ENCODE assay signal across 8 cellular contexts in the genomic region with DNA sequence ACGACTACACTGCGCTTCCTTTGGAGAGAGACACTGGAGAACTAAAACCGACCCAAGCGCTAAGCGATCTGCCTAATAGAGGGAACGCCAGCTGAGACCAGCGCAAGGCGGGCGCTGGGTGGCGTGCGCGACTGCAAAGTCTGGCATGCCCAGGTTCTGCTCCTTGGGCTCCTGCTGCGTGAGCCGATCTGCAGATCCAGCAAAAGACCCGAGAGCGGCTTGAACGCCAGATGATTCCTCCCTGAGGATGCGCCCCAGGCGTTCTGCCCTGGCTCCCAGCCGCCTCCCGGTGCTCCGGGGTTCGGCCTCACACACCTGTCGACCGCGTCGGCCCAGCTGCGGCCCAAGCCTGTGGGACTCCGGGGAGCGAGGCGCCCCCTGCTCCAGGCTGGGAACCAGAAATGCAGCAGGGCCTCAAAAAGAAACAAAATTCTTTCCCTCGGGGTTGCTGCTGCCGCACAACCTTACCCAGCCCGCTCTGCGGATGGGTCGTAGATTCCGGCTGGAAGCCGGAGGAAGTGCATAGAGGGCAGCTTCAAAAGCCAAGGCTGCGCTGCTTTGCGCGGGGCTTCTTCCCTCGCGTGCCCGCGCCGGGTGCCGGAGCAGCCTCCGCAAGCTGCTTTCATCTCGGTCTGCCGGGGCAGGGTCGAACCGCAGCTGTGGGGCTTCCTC. TPM values are rescaled to one million over a fixed set of nuclear protein-coding genes. Genes with fewer than 3 reads are reported as not detected.
A peak's percentile ranks its signal among the peaks of the same experiment; 100 is the strongest.
DNase-seq lines count a peak whose midpoint lies in the region; ATAC-seq and TF ChIP-seq lines count a peak whose summit lies in the region.

No MANE protein-coding gene starts in this region.

- peak overlapping the region; percentile 84 for H3K4me3 Mint-ChIP-seq in osteocyte (ENCODE audit: unreplicated experiment)

- H3K9me3 Mint-ChIP-seq in osteocyte (ENCODE audit: unreplicated experiment) = no peaks in the 10 kb centered on the region

- peaks cover 91% of the 10 kb centered on the region for H3K27me3 ChIP-seq in foreskin keratinocyte
- peaks cover 68% of the 10 kb centered on the region for H3K27me3 ChIP-seq in upper lobe of right lung

- H3K4me1 ChIP-seq in foreskin keratinocyte (no peaks in the 10 kb centered on the region), upper lobe of right lung (peaks cover 16% of the 10 kb centered on the region)

- H3K27ac ChIP-seq in foreskin keratinocyte (no peak overlapping the region), upper lobe of right lung (no peak overlapping the region)

- peaks cover 84% of the 10 kb centered on the region for H3K27me3 Mint-ChIP-seq in osteocyte (ENCODE audit: unreplicated experiment)

- intact Hi-C loops in upper lobe of right lung (cut with DNase I) = no loop called here

- no peaks in the 10 kb centered on the region for H3K36me3 Mint-ChIP-seq in osteocyte (ENCODE audit: unreplicated experiment)

- H3K4me3 ChIP-seq in upper lobe of right lung = peak overlapping the region; percentile 57

- H3K27ac Mint-ChIP-seq in osteocyte (ENCODE audit: unreplicated experiment) = no peak overlapping the region

- ATAC-seq in GM21515 (IDR thresholded peaks at IDR 0.05; ENCODE audit: unreplicated experiment) = peak; percentile 97
- peak; percentile 92 for ATAC-seq in foreskin keratinocyte
- ATAC-seq in upper lobe of right lung = peak; percentile 96

- peak; percentile 67 for DNase-seq in DMS53 treated with DMSO at 0.1 percent for 48 hours (lab: John Stamatoyannopoulos, UW; ENCODE audit: unreplicated experiment)
- peak in 73 of 76 experiments; percentile 17 to 83 (median 69) for DNase-seq in HUDEP-2 (lab: John Stamatoyannopoulos, UW; ENCODE audit: unreplicated experiment in 76 of 76)
- peak; percentile 87 for DNase-seq in OCI-M1 (lab: John Stamatoyannopoulos, UW)
- peak; percentile 60 for DNase-seq in activated effector memory CD4-positive, alpha-beta T cell treated with Interleukin-2 at 50 U/mL for 16 hours
- DNase-seq in foreskin keratinocyte = peak; percentile 30 to 63
- DNase-seq in osteocyte (ENCODE audit: extremely low spot score, unreplicated experiment) = peak; percentile 89
- peak; percentile 89 for DNase-seq in upper lobe of right lung

- H3K36me3 ChIP-seq in upper lobe of right lung = no peaks in the 10 kb centered on the region

- TF ChIP-seq CTCF in foreskin keratinocyte (conservative IDR thresholded peaks at IDR 0.05) (peak; percentile 73), osteocyte (IDR thresholded peaks at IDR 0.05) (peak; percentile 68), upper lobe of right lung (IDR thresholded peaks at IDR 0.05) (peak; percentile 62)

- H3K4me1 Mint-ChIP-seq in osteocyte (ENCODE audit: unreplicated experiment) = peaks cover 22% of the 10 kb centered on the region

- H3K9me3 ChIP-seq in upper lobe of right lung = no peaks in the 10 kb centered on the region

RNA-seq across cellular contexts. Expression of gene PRDM13, which starts 17.9 kb away (rescaled TPM):
- total RNA-seq in foreskin keratinocyte (not detected in 2 replicates), osteocyte (not detected in 2 replicates), upper lobe of right lung (not detected)
- not detected in 2 replicates for polyA plus RNA-seq in foreskin keratinocyte

RNA-seq across cellular contexts. Expression of gene CCNC, which starts 20.3 kb away (rescaled TPM):
- 80.3 and 84.4 TPM in 2 replicates for total RNA-seq in foreskin keratinocyte
- polyA plus RNA-seq in foreskin keratinocyte = 45.0 and 53.5 TPM in 2 replicates
- 34.6 and 35.9 TPM in 2 replicates for total RNA-seq in osteocyte
- total RNA-seq in upper lobe of right lung = 40.3 TPM
